ENCODE assay signal across 8 cellular contexts in genomic region chr5:141848771-141849370, GRCh38. TPM values are rescaled to one million over a fixed set of nuclear protein-coding genes. Genes with fewer than 3 reads are reported as not detected.
A peak's percentile ranks its signal among the peaks of the same experiment; 100 is the strongest.
DNase-seq lines count a peak whose midpoint lies in the region; FAIRE-seq and TF ChIP-seq lines count a peak whose summit lies in the region.

No MANE protein-coding gene starts in this region.

- no peaks in the 10 kb centered on the region for H4K20me1 ChIP-seq in keratinocyte (ENCODE audit: control insufficient read depth, extremely low read depth, insufficient read depth, low read length)

- H3K27me3 ChIP-seq in H7 (ENCODE audit: control insufficient read depth, insufficient read depth, low read length): no peaks in the 10 kb centered on the region
- H3K27me3 ChIP-seq in keratinocyte (ENCODE audit: control insufficient read depth, extremely low read depth, insufficient read depth, low read length): no peaks in the 10 kb centered on the region

- H3K4me2 ChIP-seq in keratinocyte (ENCODE audit: control insufficient read depth, extremely low read depth, insufficient read depth, low read depth, low read length): peak overlapping the region; percentile 99

- H3K79me2 ChIP-seq in keratinocyte (ENCODE audit: control insufficient read depth, insufficient read depth, low read length): no peaks in the 10 kb centered on the region

- H3K36me3 ChIP-seq in ES-I3 (ENCODE audit: insufficient read depth, low read length): no peaks in the 10 kb centered on the region
- no peaks in the 10 kb centered on the region; the same call in 1 of the 2 replicates for H3K36me3 ChIP-seq in H7 (replicated peaks; ENCODE audit: control insufficient read depth, insufficient read depth, low read length)
- peaks cover 0 to 3% of the 10 kb centered on the region in 2 experiments for H3K36me3 ChIP-seq in keratinocyte (ENCODE audit: control insufficient read depth in 2 of 2, extremely low read depth in 1 of 2, insufficient read depth in 2 of 2, low read length in 2 of 2)

- dilution Hi-C loops in keratinocyte (cut with MboI; ENCODE audit: extremely low pct_ligation_motif_present, low sequenced_read_pairs): no loop called here

- peak; percentile 90 for FAIRE-seq in keratinocyte (lab: Jason Lieb, UNC)

- H3K4me1 ChIP-seq in ES-I3 (ENCODE audit: insufficient read depth, low read length) (peaks cover 49% of the 10 kb centered on the region), keratinocyte (ENCODE audit: control insufficient read depth, extremely low read depth, insufficient read depth, low read length) (peaks cover 16% of the 10 kb centered on the region)

- H3K9ac ChIP-seq in ES-I3 (ENCODE audit: low read depth, low read length) (peak overlapping the region; percentile 69), keratinocyte (ENCODE audit: control insufficient read depth, extremely low read depth, insufficient read depth, low read length) (peak overlapping the region; percentile 94)

- no peaks in the 10 kb centered on the region for H3K9me3 ChIP-seq in ES-I3 (ENCODE audit: control insufficient read depth, insufficient read depth, low read length)
- no peaks in the 10 kb centered on the region for H3K9me3 ChIP-seq in keratinocyte (ENCODE audit: control insufficient read depth, low read depth, low read length)

- peak overlapping the region; percentile 95 for H3K27ac ChIP-seq in keratinocyte (ENCODE audit: control insufficient read depth, insufficient read depth, low read length)

- TF ChIP-seq CTCF in astrocyte of the spinal cord (IDR thresholded peaks at IDR 0.05; ENCODE audit: low read depth, low read length) (no peak), keratinocyte (optimal IDR thresholded peaks at IDR 0.05 in 1 of 3, IDR thresholded peaks at IDR 0.05 in 1 of 3, conservative IDR thresholded peaks at IDR 0.05 in 1 of 3; ENCODE audit: extremely low read depth in 1 of 3, insufficient read depth in 2 of 3, low read length in 3 of 3) (no peak)

- H2AFZ ChIP-seq in keratinocyte (ENCODE audit: control insufficient read depth, low read length): peak overlapping the region; percentile 77

- no peaks in the 10 kb centered on the region for H3K9me1 ChIP-seq in keratinocyte (ENCODE audit: control insufficient read depth, extremely low read depth, insufficient read depth, low read length)

- peak; percentile 92 for DNase-seq in H7
- DNase-seq in NCI-H510A treated with DMSO at 0.1 percent for 48 hours (lab: John Stamatoyannopoulos, UW): peak; percentile 44
- peak; percentile 37 for DNase-seq in astrocyte of the spinal cord (ENCODE audit: low read depth, low spot score)
- DNase-seq in keratinocyte (ENCODE audit: low read depth, low spot score): peak; percentile 73
- peak in 2 of 3 donors; percentile 4 to 31 for DNase-seq in stimulated activated CD4-positive, alpha-beta T cell treated with anti-CD3 and anti-CD28 coated beads, TNF-alpha, amount 100 ng/mL, for 48 hours (ENCODE audit: low read depth in 3 of 3)
- no peak for DNase-seq in middle frontal gyrus (ENCODE audit: extremely low spot score, low spot score)
- DNase-seq in pons (ENCODE audit: low spot score): no peak

- in situ Hi-C loops in astrocyte of the spinal cord (cut with HindIII; ENCODE audit: low sequenced_read_pairs): no loop called here

- peak overlapping the region; percentile 70 for H3K4me3 ChIP-seq in H7 (ENCODE audit: insufficient read depth, low read depth, low read length)
- H3K4me3 ChIP-seq in astrocyte of the spinal cord (ENCODE audit: low read depth, low read length): peak overlapping the region; percentile 60
- peak overlapping the region; percentile 44 to 93 (median 88) for H3K4me3 ChIP-seq in keratinocyte (ENCODE audit: control insufficient read depth in 2 of 3, extremely low read depth in 1 of 3, insufficient read depth in 2 of 3, low read depth in 1 of 3, low read length in 3 of 3)

RNA-seq across cellular contexts. Expression of gene PCDH1, which starts 29.3 kb away (rescaled TPM):
- 66.8 and 67.1 TPM in 2 replicates for total RNA-seq in H7 (2014; rRNA removed; shearing (Covaris generic))
- polyA plus RNA-seq in keratinocyte: 10.0 to 19.9 TPM (median 14.2 TPM) in 3 replicates
- polyA plus RNA-seq in keratinocyte (2011; ENCODE audit: low read depth): 76.5 TPM
- polyA plus RNA-seq in keratinocyte (2011; cell fraction: cytosol; rRNA removed): 6.6 and 7.2 TPM in 2 replicates
- 32.7 and 43.1 TPM in 2 replicates for polyA plus RNA-seq in keratinocyte (2011; cell fraction: nucleus; rRNA removed)
- polyA plus RNA-seq in keratinocyte (2012; ENCODE audit: low replicate concordance): 18.0 and 74.0 TPM in 2 replicates
- polyA minus RNA-seq in keratinocyte: 45.5 to 90.7 TPM (median 50.3 TPM) in 3 replicates
- 24.2 TPM for polyA minus RNA-seq in keratinocyte (2011; cell fraction: cytosol; rRNA and poly(A)+ RNA removed)
- polyA minus RNA-seq in keratinocyte (2011; cell fraction: nucleus; rRNA and poly(A)+ RNA removed): 71.8 and 73.0 TPM in 2 replicates

Comparison
In these comparisons a context has a peak if more than half of its experiments do, and no peak if none do; other contexts are left out.
1. DNase-seq: peak in H7 (single experiment), NCI-H510A treated with DMSO at 0.1 percent for 48 hours (single experiment), astrocyte of the spinal cord (single experiment), keratinocyte (single experiment) and stimulated activated CD4-positive, alpha-beta T cell treated with anti-CD3 and anti-CD28 coated beads, TNF-alpha, amount 100 ng/mL, for 48 hours (2 of 3); none in middle frontal gyrus (single experiment) and pons (single experiment).
2. Peak in every context shown above with its lines, with median percentiles within 50 percentile points of each other: H3K4me3 ChIP-seq.